ENCODE assay signal across 18 cellular contexts in the genomic region with DNA sequence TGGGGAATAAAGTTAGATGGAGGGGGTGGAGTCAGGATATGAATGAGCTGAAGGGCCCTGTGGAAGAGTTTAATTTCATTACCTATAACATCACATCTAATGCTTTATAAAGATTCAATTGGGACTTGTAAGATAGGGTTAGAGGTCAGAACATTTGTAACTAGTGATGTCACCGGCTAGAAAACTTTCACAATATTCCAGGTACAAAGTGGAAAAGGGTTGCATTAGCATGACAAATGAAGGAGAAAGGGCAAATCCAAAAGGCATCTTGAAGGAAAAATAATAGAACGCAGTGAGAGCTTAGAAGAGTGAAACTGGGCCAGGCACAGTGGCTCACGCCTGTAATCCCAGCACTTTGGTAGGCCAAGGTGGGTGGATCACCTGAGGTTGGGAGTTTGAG. TPM values are rescaled to one million over a fixed set of nuclear protein-coding genes. Genes with fewer than 3 reads are reported as not detected.
DNase-seq lines count a peak whose midpoint lies in the region; ATAC-seq, FAIRE-seq and TF ChIP-seq lines count a peak whose summit lies in the region.
"Had no signal": no experiment of that assay in that cellular context is flagged by ENCODE, and none has a peak within 500 bp of the region (broad histone marks: within the 10 kb centered on the region; RNA-seq: fewer than 3 reads in every experiment).

No MANE protein-coding gene starts in this region.

- POLR2A ChIA-PET in PC-9 (lab: Charles Lee; ENCODE audit: unreplicated experiment) (no interaction called here), HepG2 (lab: Yijun Ruan, JAX) (no interaction called here)

- TF ChIP-seq EP300 in HepG2 (IDR thresholded peaks at IDR 0.05; ENCODE audit: low read depth in 2 of 2, low read length in 2 of 2) (no peak), HepG2 (CRISPR knock-in tag; IDR thresholded peaks at IDR 0.05; ENCODE audit: borderline replicate concordance) (no peak)

- H3K27me3 ChIP-seq in PC-9 (ENCODE audit: insufficient read depth, low read depth) (no peaks in the 10 kb centered on the region), HepG2 (ENCODE audit: control insufficient read depth in 1 of 2, insufficient read depth in 2 of 2, low read length in 2 of 2) (no peaks in the 10 kb centered on the region; a peak in 1 of 5 replicates)

- FAIRE-seq in HepG2 (lab: Jason Lieb, UNC): no peak
- FAIRE-seq: G401.6 had no signal

- H3K9me3 Mint-ChIP-seq in central memory CD8-positive, alpha-beta T cell: no peaks in the 10 kb centered on the region
- no peaks in the 10 kb centered on the region for H3K9me3 Mint-ChIP-seq in activated T-cell treated with anti-CD3 and anti-CD28 coated beads, Interleukin-2, amount 50 U/mL, for 24 hours

- in situ Hi-C loops in HepG2 (cut with HindIII; ENCODE audit: extremely low pct_ligation_motif_present, low pct_unique_long_range_greater_than_20kb): loop anchor here (10.0 kb wide), 1 partner anchor 115 kb away; no protein-coding TSS in a partner anchor

- H3K4me1 Mint-ChIP-seq in central memory CD8-positive, alpha-beta T cell: peaks cover 88% of the 10 kb centered on the region
- peaks cover 68% of the 10 kb centered on the region for H3K4me1 Mint-ChIP-seq in activated T-cell treated with anti-CD3 and anti-CD28 coated beads, Interleukin-2, amount 50 U/mL, for 24 hours (ENCODE audit: low read depth)

- H3K4me3 ChIP-seq in PC-9: no peak overlapping the region
- no peak overlapping the region for H3K4me3 ChIP-seq in HepG2 (replicated peaks in 1 of 3; ENCODE audit: insufficient read depth in 1 of 3, low read depth in 2 of 3, low read length in 3 of 3)

- no peak for ATAC-seq in central memory CD8-positive, alpha-beta T cell (replicated peaks; ENCODE audit: extremely low read depth, poor library complexity, severe bottlenecking)
- ATAC-seq in HepG2 (no peak), HG03280 (IDR thresholded peaks at IDR 0.05; ENCODE audit: unreplicated experiment) (no peak)
- ATAC-seq in activated CD4-positive, CD25-positive, alpha-beta regulatory T cell treated with anti-CD3 and anti-CD28 coated beads, Interleukin-2, amount 50 U/mL, for 24 hours: no peak

- H2AFZ ChIP-seq in PC-9: no peak overlapping the region
- H2AFZ ChIP-seq in HepG2 (ENCODE audit: low read length): no peak overlapping the region

- WGBS in HepG2 (ENCODE audit: low lambda C conversion rate): 97% methylated on average over 3 of the region's 3 CpGs

- no peak for TF ChIP-seq CTCF in PC-9 (conservative IDR thresholded peaks at IDR 0.05)
- no peak for TF ChIP-seq CTCF in HepG2 (CRISPR knock-in tag; IDR thresholded peaks at IDR 0.05)

- no peak overlapping the region for H3K27ac ChIP-seq in PC-9
- H3K27ac ChIP-seq in HepG2 (ENCODE audit: extremely low read length, insufficient read depth, low read length): no peak overlapping the region
- H3K27ac ChIP-seq: RWPE1 had no signal

- H3K27ac Mint-ChIP-seq in central memory CD8-positive, alpha-beta T cell (ENCODE audit: low read depth): peak overlapping the region; percentile 49
- no peak overlapping the region for H3K27ac Mint-ChIP-seq in activated T-cell treated with anti-CD3 and anti-CD28 coated beads, Interleukin-2, amount 50 U/mL, for 24 hours
- H3K27ac Mint-ChIP-seq: H9 had no signal

- H3K9ac ChIP-seq in HepG2 (ENCODE audit: insufficient read depth, low read depth, low read length): no peak overlapping the region

- no peak overlapping the region for H3K4me3 Mint-ChIP-seq in central memory CD8-positive, alpha-beta T cell
- no peak overlapping the region for H3K4me3 Mint-ChIP-seq in activated T-cell treated with anti-CD3 and anti-CD28 coated beads, Interleukin-2, amount 50 U/mL, for 24 hours
- H3K4me3 Mint-ChIP-seq: H9 had no signal

- peaks cover 10% of the 10 kb centered on the region for H3F3A ChIP-seq in PC-9 (ENCODE audit: insufficient read depth, low read depth)

- no peaks in the 10 kb centered on the region for H3K27me3 Mint-ChIP-seq in central memory CD8-positive, alpha-beta T cell
- H3K27me3 Mint-ChIP-seq in activated T-cell treated with anti-CD3 and anti-CD28 coated beads, Interleukin-2, amount 50 U/mL, for 24 hours: no peaks in the 10 kb centered on the region

- DNase-seq in PC-9 (no peak), HepG2 (ENCODE audit: low spot score) (no peak), renal cortical epithelial cell (ENCODE audit: low read depth) (peak; percentile 19)
- DNase-seq in central memory CD8-positive, alpha-beta T cell (ENCODE audit: low spot score in 2 of 2): no peak
- no peak for DNase-seq in NK-92 treated with Interleukin-12 subunit alpha and Interleukin-12 subunit beta, amount 100 ng/mL, for 24 hours (lab: John Stamatoyannopoulos, UW)
- DNase-seq in activated T-cell treated with anti-CD3 and anti-CD28 coated beads, Interleukin-2, amount 50 U/mL, for 24 hours: no peak
- DNase-seq: H9, NCI-H1417, NCI-H187, NCI-H2107, NCI-H2227 treated with DMSO at 0.1 percent for 48 hours, NCI-H510A treated with DMSO at 0.1 percent for 48 hours, NCI-H774, OCI-M1 had no signal

- peaks cover 13% of the 10 kb centered on the region for H3K36me3 Mint-ChIP-seq in central memory CD8-positive, alpha-beta T cell (ENCODE audit: insufficient read depth)
- H3K36me3 Mint-ChIP-seq in activated T-cell treated with anti-CD3 and anti-CD28 coated beads, Interleukin-2, amount 50 U/mL, for 24 hours (ENCODE audit: low read depth): peaks cover 23% of the 10 kb centered on the region

- no peak for TF ChIP-seq POLR2A in HepG2 (IDR thresholded peaks at IDR 0.05; ENCODE audit: insufficient read depth in 1 of 2, low read depth in 2 of 2, low read length in 2 of 2)

- intact Hi-C loops in PC-9 (cut with micrococcal nuclease; ENCODE audit: unreplicated experiment) (loop anchor here (10.0 kb wide), 1 partner anchor 335 kb away; no protein-coding TSS in a partner anchor), HepG2 (cut with micrococcal nuclease; ENCODE audit: unreplicated experiment) (loop anchor here (10.0 kb wide), 1 partner anchor 205 kb away; a partner anchor contains a TSS)

- H4K20me1 ChIP-seq in PC-9 (ENCODE audit: insufficient read depth) (peaks cover 80% of the 10 kb centered on the region), HepG2 (ENCODE audit: insufficient read depth, low read length) (peaks cover 96% of the 10 kb centered on the region)

- H3K79me2 ChIP-seq in PC-9 (ENCODE audit: low read depth) (peaks cover 97% of the 10 kb centered on the region), HepG2 (ENCODE audit: insufficient read depth, low read length) (peaks cover 97% of the 10 kb centered on the region)

- BruUV-seq in PC-9 (replicated peaks; lab: Mats Ljungman, UMichigan) (no TSS peak), HepG2 (replicated peaks; lab: Mats Ljungman, UMichigan) (no TSS peak)

- H3K4me2 ChIP-seq in PC-9 (peak overlapping the region; percentile 6; the same call in 1 of the 2 replicates), HepG2 (ENCODE audit: low read depth, low read length) (peak overlapping the region; percentile 5; the same call in 1 of the 2 replicates)

- CTCF ChIA-PET in PC-9 (lab: Charles Lee): interaction anchor here (0.5 kb wide), 1 partner anchor 104 kb away, joined by 3 read pairs; no protein-coding TSS in a partner anchor
- CTCF ChIA-PET in HepG2 (lab: Yijun Ruan, JAX; ENCODE audit: low intra/inter-chr PET ratio, low total read pairs): no interaction called here

- TF ChIP-seq RAD21 in HepG2 (CRISPR knock-in tag; IDR thresholded peaks at IDR 0.05): no peak

- H3K36me3 ChIP-seq in PC-9 (ENCODE audit: low read depth) (peaks cover 69% of the 10 kb centered on the region), HepG2 (replicated peaks in 1 of 2; ENCODE audit: control insufficient read depth in 1 of 2, insufficient read depth in 2 of 2, low read length in 2 of 2) (peaks cover 4 to 35% of the 10 kb centered on the region in 2 experiments)

- no peaks in the 10 kb centered on the region for H3K9me2 ChIP-seq in PC-9 (ENCODE audit: insufficient read depth)

- H3K9me3 ChIP-seq in PC-9 (ENCODE audit: insufficient read depth, low read depth) (no peaks in the 10 kb centered on the region), HepG2 (ENCODE audit: low read length) (no peaks in the 10 kb centered on the region)

- peaks cover 40% of the 10 kb centered on the region for H3K4me1 ChIP-seq in PC-9 (replicated peaks; ENCODE audit: insufficient read depth)
- H3K4me1 ChIP-seq in HepG2 (ENCODE audit: insufficient read depth, low read length): peaks cover 85% of the 10 kb centered on the region

TF ChIP-seq in HepG2, 621 proteins besides CTCF, POLR2A, EP300 and RAD21 (continues in another document):
- TF ChIP-seq NR2F1 (CRISPR knock-in tag; IDR thresholded peaks at IDR 0.05) (0 out of 4 replicates have a peak, but pooled peaks of 1 of the 2 experiments have one; percentile 17), MED1 (CRISPR knock-in tag; IDR thresholded peaks at IDR 0.05) (no peak)

RNA-seq across cellular contexts. Expression of a gene that starts 7.6 kb away (rescaled TPM):
- total RNA-seq in PC-9 (2021) (57.7 and 91.3 TPM in 2 replicates), HepG2 (2016; rRNA removed; fragmentation: Illumina TruSeq; extraction: Trizol) (30.8 and 48.1 TPM in 2 replicates), renal cortical epithelial cell (36.5 and 124 TPM in 2 replicates)
- total RNA-seq in HepG2 (2016; cell fraction: cytosol; rRNA removed; fragmentation: Illumina TruSeq; extraction: Trizol; ENCODE audit: low read depth): 4.0 and 5.0 TPM in 2 replicates
- 27.9 and 48.3 TPM in 2 replicates for total RNA-seq in HepG2 (2016; cell fraction: insoluble cytoplasmic fraction; rRNA removed; fragmentation: Illumina TruSeq; extraction: Trizol)
- total RNA-seq in HepG2 (2016; cell fraction: membrane; rRNA removed; fragmentation: Illumina TruSeq; extraction: Trizol): 15.6 and 16.3 TPM in 2 replicates
- 50.3 and 53.0 TPM in 2 replicates for total RNA-seq in HepG2 (2016; cell fraction: nucleus; rRNA removed; fragmentation: Illumina TruSeq; extraction: Trizol)
- polyA plus RNA-seq in HepG2 (2011; rRNA removed): 59.0 and 62.9 TPM in 2 replicates
- polyA plus RNA-seq in HepG2 (2011; cell fraction: cytosol; rRNA removed): 44.6 and 63.1 TPM in 2 replicates
- 78.5 and 95.6 TPM in 2 replicates for polyA plus RNA-seq in HepG2 (2011; cell fraction: nucleus; rRNA removed)
- polyA plus RNA-seq in HepG2 (2012): 49.8 and 59.5 TPM in 2 replicates
- polyA plus RNA-seq in HepG2 (2016; cell fraction: cytosol; fragmentation: Illumina TruSeq; extraction: Trizol; ENCODE audit: low read depth): 0.49 and 0.73 TPM in 2 replicates
- 27.4 and 31.9 TPM in 2 replicates for polyA plus RNA-seq in HepG2 (2016; cell fraction: insoluble cytoplasmic fraction; fragmentation: Illumina TruSeq; extraction: Trizol; ENCODE audit: low read depth)
- 4.4 and 4.9 TPM in 2 replicates for polyA plus RNA-seq in HepG2 (2016; cell fraction: membrane; fragmentation: Illumina TruSeq; extraction: Trizol; ENCODE audit: low read depth)
- 32.1 and 37.5 TPM in 2 replicates for polyA plus RNA-seq in HepG2 (2016; cell fraction: nucleus; fragmentation: Illumina TruSeq; extraction: Trizol; ENCODE audit: insufficient read depth, low read depth)
- polyA minus RNA-seq in HepG2 (2011; rRNA and poly(A)+ RNA removed; ENCODE audit: low replicate concordance): 48.4 and 211 TPM in 2 replicates
- 125 and 134 TPM in 2 replicates for polyA minus RNA-seq in HepG2 (2011; cell fraction: cytosol; rRNA and poly(A)+ RNA removed)
- 274 and 278 TPM in 2 replicates for polyA minus RNA-seq in HepG2 (2011; cell fraction: nucleus; rRNA and poly(A)+ RNA removed)
